11 cellular contexts compared by ENCODE assay signal in genomic region chr1:209641216-209642181, GRCh38. TPM values are rescaled to one million over a fixed set of nuclear protein-coding genes. Genes with fewer than 3 reads are reported as not detected.
DNase-seq lines count a peak whose midpoint lies in the region; ATAC-seq lines count a peak whose summit lies in the region.
"Had no signal": no experiment of that assay in that cellular context is flagged by ENCODE, and none has a peak within 500 bp of the region (broad histone marks: within the 10 kb centered on the region; RNA-seq: fewer than 3 reads in every experiment).

No MANE protein-coding gene starts in this region.

- H3K27me3 ChIP-seq in esophagus (ENCODE audit: control insufficient read depth in 1 of 2, insufficient read depth in 2 of 2, low read length in 2 of 2): no peaks in the 10 kb centered on the region
- no peaks in the 10 kb centered on the region for H3K27me3 ChIP-seq in mesenchymal stem cell (ENCODE audit: control insufficient read depth in 1 of 2, insufficient read depth in 1 of 2, low read length in 2 of 2)

- no peak overlapping the region for H3K27ac Mint-ChIP-seq in activated T-cell treated with anti-CD3 and anti-CD28 coated beads, Interleukin-2, amount 50 U/mL, for 24 hours

- no peaks in the 10 kb centered on the region for H3K36me3 ChIP-seq in esophagus (ENCODE audit: control insufficient read depth in 2 of 2, insufficient read depth in 2 of 2, low read length in 1 of 2)
- H3K36me3 ChIP-seq in mesenchymal stem cell (ENCODE audit: control insufficient read depth in 1 of 2, insufficient read depth in 2 of 2, low read depth in 1 of 2, low read length in 2 of 2): no peaks in the 10 kb centered on the region

- peak overlapping the region; percentile 12 to 76 for H3K4ac ChIP-seq in mesenchymal stem cell (ENCODE audit: low read depth in 1 of 2, low read length in 2 of 2)

- peaks cover 2% of the 10 kb centered on the region for H3K79me1 ChIP-seq in mesenchymal stem cell (replicated peaks; ENCODE audit: low read length, poor library complexity, severe bottlenecking)

- H3K27ac ChIP-seq in esophagus (ENCODE audit: low read depth in 2 of 2, low read length in 1 of 2) (peak overlapping the region; percentile 58 to 65), mesenchymal stem cell (ENCODE audit: low read length, poor library complexity, severe bottlenecking) (no peak overlapping the region)

- H2AK5ac ChIP-seq in mesenchymal stem cell (ENCODE audit: low read length, severe bottlenecking): no peak overlapping the region

- no peaks in the 10 kb centered on the region for H3K27me3 Mint-ChIP-seq in activated T-cell treated with anti-CD3 and anti-CD28 coated beads, Interleukin-2, amount 50 U/mL, for 24 hours

- peak overlapping the region; percentile 12 for H2BK120ac ChIP-seq in mesenchymal stem cell (ENCODE audit: low read depth, low read length)

- no peaks in the 10 kb centered on the region for H3K9me3 Mint-ChIP-seq in activated T-cell treated with anti-CD3 and anti-CD28 coated beads, Interleukin-2, amount 50 U/mL, for 24 hours

- peak overlapping the region; percentile 57 for H4K91ac ChIP-seq in mesenchymal stem cell (ENCODE audit: low read length)

- no peak overlapping the region for H3K4me2 ChIP-seq in mesenchymal stem cell (ENCODE audit: low read length, poor library complexity, severe bottlenecking)

- peak overlapping the region; percentile 54 for H2BK15ac ChIP-seq in mesenchymal stem cell (ENCODE audit: low read depth, poor library complexity, severe bottlenecking)

- WGBS in esophagus, 2 donors: 44 to 52% methylated on average over 10 of the region's 10 CpGs
- WGBS in mesenchymal stem cell: 29% methylated on average over 7 of the region's 10 CpGs

- no peaks in the 10 kb centered on the region for H3K9me3 ChIP-seq in esophagus (ENCODE audit: control insufficient read depth in 2 of 2, insufficient read depth in 1 of 2, low read depth in 1 of 2, low read length in 1 of 2)
- no peaks in the 10 kb centered on the region for H3K9me3 ChIP-seq in mesenchymal stem cell (ENCODE audit: control insufficient read depth, low read length)

- no peak overlapping the region for H3K4me3 Mint-ChIP-seq in activated T-cell treated with anti-CD3 and anti-CD28 coated beads, Interleukin-2, amount 50 U/mL, for 24 hours

- H3K14ac ChIP-seq in mesenchymal stem cell (ENCODE audit: low read length in 2 of 2): no peak overlapping the region

- H2BK12ac ChIP-seq in mesenchymal stem cell (ENCODE audit: low read length in 2 of 2): peak overlapping the region; percentile 20 to 72

- no peak overlapping the region for H3K23ac ChIP-seq in mesenchymal stem cell (ENCODE audit: low read length in 2 of 2)

- no peaks in the 10 kb centered on the region for H3K36me3 Mint-ChIP-seq in activated T-cell treated with anti-CD3 and anti-CD28 coated beads, Interleukin-2, amount 50 U/mL, for 24 hours (ENCODE audit: low read depth)

- H3K4me1 ChIP-seq in esophagus (ENCODE audit: control insufficient read depth in 2 of 2, insufficient read depth in 2 of 2, low read length in 1 of 2): peaks cover 4 to 6% of the 10 kb centered on the region in 2 donors
- H3K4me1 ChIP-seq in mesenchymal stem cell (ENCODE audit: control insufficient read depth, insufficient read depth, low read depth, low read length): peaks cover 9% of the 10 kb centered on the region

- ATAC-seq in HG02571 (IDR thresholded peaks at IDR 0.05; ENCODE audit: unreplicated experiment): no peak
- ATAC-seq in HG02763 (IDR thresholded peaks at IDR 0.05; ENCODE audit: unreplicated experiment): no peak

- peak overlapping the region; percentile 61 for H4K8ac ChIP-seq in mesenchymal stem cell (ENCODE audit: low read length)

- H3K4me3 ChIP-seq in esophagus (ENCODE audit: low read depth in 1 of 2, low read length in 2 of 2) (no peak overlapping the region), mesenchymal stem cell (ENCODE audit: insufficient read depth in 1 of 2, low read depth in 1 of 2, low read length in 2 of 2) (no peak overlapping the region)

- no peak overlapping the region for H2BK5ac ChIP-seq in mesenchymal stem cell (ENCODE audit: low read depth, low read length, poor library complexity, severe bottlenecking)

- no peaks in the 10 kb centered on the region for H3K4me1 Mint-ChIP-seq in activated T-cell treated with anti-CD3 and anti-CD28 coated beads, Interleukin-2, amount 50 U/mL, for 24 hours (ENCODE audit: low read depth)

- H2AFZ ChIP-seq in mesenchymal stem cell (ENCODE audit: low read depth, low read length): no peak overlapping the region

- peak overlapping the region; percentile 46 for H3K9ac ChIP-seq in mesenchymal stem cell (ENCODE audit: low read length)

- H3K18ac ChIP-seq in mesenchymal stem cell (ENCODE audit: low read depth in 1 of 2, low read length in 2 of 2): peak overlapping the region; percentile 34 to 62

- DNase-seq in RPMI8226: peak; percentile 34
- DNase-seq in mesenchymal stem cell: peak; percentile 73
- peak; percentile 83 for DNase-seq in superior temporal gyrus (ENCODE audit: extremely low spot score)
- DNase-seq in activated T-cell treated with anti-CD3 and anti-CD28 coated beads, Interleukin-2, amount 50 U/mL, for 24 hours: no peak
- DNase-seq in COLO829 (ENCODE audit: low spot score): no peak
- DNase-seq: cortex of kidney, DMS153, Karpas-422 had no signal

RNA-seq across cellular contexts. Expression of gene LAMB3, which starts 10.7 kb away (rescaled TPM):
- 10 to 100 TPM; 15.2 to 31.1 TPM for polyA plus RNA-seq in esophagus
- polyA plus RNA-seq in mesenchymal stem cell (2013, experiment 1 of 2): 8.7 TPM
- polyA plus RNA-seq in mesenchymal stem cell (2013, experiment 2 of 2): 8.5 TPM

RNA-seq across cellular contexts. Expression of gene G0S2, which starts 33.7 kb away (rescaled TPM):
- 10 to 100 TPM in 1 of 2 donors, 1 to 10 TPM in 1; 5.1 to 10.5 TPM for polyA plus RNA-seq in esophagus
- polyA plus RNA-seq in mesenchymal stem cell (2013, experiment 1 of 2): 81.8 TPM
- polyA plus RNA-seq in mesenchymal stem cell (2013, experiment 2 of 2): 81.6 TPM

RNA-seq across cellular contexts. Expression of gene CAMK1G, which starts 58.0 kb away (rescaled TPM):
- under 1 TPM in 1 of 2 donors, not detected in 1; 0.01 TPM for polyA plus RNA-seq in esophagus
- 12.0 TPM for polyA plus RNA-seq in mesenchymal stem cell (2013, experiment 1 of 2)
- 12.0 TPM for polyA plus RNA-seq in mesenchymal stem cell (2013, experiment 2 of 2)

Comparison
In these comparisons a context has a peak if more than half of its experiments do, and no peak if none do; other contexts are left out.
1. DNase-seq: peak in RPMI8226 (single experiment), mesenchymal stem cell (single experiment) and superior temporal gyrus (single experiment); none in activated T-cell treated with anti-CD3 and anti-CD28 coated beads, Interleukin-2, amount 50 U/mL, for 24 hours (single experiment) and COLO829 (single experiment).